9 cellular contexts compared by ENCODE assay signal in the genomic region with DNA sequence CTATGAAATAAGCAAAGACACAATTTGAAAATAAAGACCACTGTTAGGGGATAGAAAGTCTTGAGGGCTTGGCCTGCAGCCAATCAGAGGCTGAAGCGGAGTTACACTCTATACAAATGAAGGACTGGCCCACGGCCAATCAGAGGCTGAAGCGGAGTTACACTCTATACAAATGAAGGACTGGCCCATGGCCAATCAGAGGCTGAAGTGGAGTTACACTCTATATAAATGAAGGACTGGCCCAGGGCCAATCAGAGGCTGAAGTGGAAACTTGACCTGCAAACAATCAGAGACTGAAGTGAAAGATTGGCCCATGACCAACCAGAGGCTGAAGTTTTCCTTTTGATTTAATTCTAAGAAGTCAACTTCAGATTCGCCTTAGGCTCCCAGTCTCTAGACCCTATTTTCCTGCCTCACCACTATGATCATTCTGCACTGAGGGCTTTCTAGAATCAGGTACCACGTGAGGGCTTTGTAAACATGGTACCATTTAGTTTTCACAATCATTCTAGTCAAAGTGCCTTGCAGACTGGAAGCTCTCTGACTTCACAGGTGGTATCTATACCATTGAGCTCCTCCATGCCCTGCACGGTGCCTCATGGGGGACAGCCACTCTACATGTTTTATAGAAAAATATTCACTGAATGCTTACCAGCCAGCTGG.
DNase-seq lines count a peak whose midpoint lies in the region; TF ChIP-seq lines count a peak whose summit lies in the region.
"Had no signal": no experiment of that assay in that cellular context is flagged by ENCODE, and none has a peak within 500 bp of the region (broad histone marks: within the 10 kb centered on the region; RNA-seq: fewer than 3 reads in every experiment).

No MANE protein-coding gene starts in this region.

- H3K36me3 ChIP-seq in fibroblast of lung (ENCODE audit: control insufficient read depth, insufficient read depth, low read length) (no peaks in the 10 kb centered on the region), neural progenitor cell (no peaks in the 10 kb centered on the region)

- H3K4me1 Mint-ChIP-seq in neural progenitor cell (peaks cover 3% of the 10 kb centered on the region), nephron progenitor cell (no peaks in the 10 kb centered on the region), HFFc6 (ENCODE audit: low read depth) (peaks cover 7% of the 10 kb centered on the region), chondrocyte (ENCODE audit: low read depth) (peaks cover 6% of the 10 kb centered on the region)

- H3K27me3 ChIP-seq in fibroblast of lung (ENCODE audit: control insufficient read depth, insufficient read depth, low read length) (peaks cover 2% of the 10 kb centered on the region), neural progenitor cell (no peaks in the 10 kb centered on the region)

- H3K4me3 ChIP-seq in fibroblast of lung (replicated peaks in 1 of 4; ENCODE audit: control extremely low read depth in 1 of 4, insufficient read depth in 1 of 4, low read depth in 3 of 4, low read length in 4 of 4), result peak overlapping the region in 1 of 4 experiments; percentile 53
- no peak overlapping the region for H3K4me3 ChIP-seq in neural progenitor cell

- H2AFZ ChIP-seq in fibroblast of lung (ENCODE audit: low read length) (no peak overlapping the region), neural progenitor cell (replicated peaks) (peak overlapping the region; percentile 12)

- H3K9me3 ChIP-seq in fibroblast of lung (ENCODE audit: control insufficient read depth, insufficient read depth, low read depth, low read length) (no peaks in the 10 kb centered on the region), neural progenitor cell (ENCODE audit: low read depth) (no peaks in the 10 kb centered on the region)

- no peaks in the 10 kb centered on the region for H3F3A ChIP-seq in neural progenitor cell (ENCODE audit: low read depth)

- no peaks in the 10 kb centered on the region for H3K9me3 Mint-ChIP-seq in neural progenitor cell
- peaks cover 3% of the 10 kb centered on the region for H3K9me3 Mint-ChIP-seq in nephron progenitor cell
- no peaks in the 10 kb centered on the region for H3K9me3 Mint-ChIP-seq in HFFc6
- no peaks in the 10 kb centered on the region for H3K9me3 Mint-ChIP-seq in chondrocyte (ENCODE audit: low read depth)
- H3K9me3 Mint-ChIP-seq: CD4-positive, alpha-beta memory T cell had no signal

- no peak overlapping the region for H3K27ac ChIP-seq in fibroblast of lung (ENCODE audit: insufficient read depth, low read length)
- H3K27ac ChIP-seq in neural progenitor cell, result no peak overlapping the region

- H3K79me2 ChIP-seq in fibroblast of lung (ENCODE audit: control insufficient read depth, insufficient read depth, low read length) (no peaks in the 10 kb centered on the region), neural progenitor cell (ENCODE audit: low read depth) (no peaks in the 10 kb centered on the region)

- peak overlapping the region; percentile 34 for H3K27ac Mint-ChIP-seq in neural progenitor cell
- no peak overlapping the region for H3K27ac Mint-ChIP-seq in nephron progenitor cell
- no peak overlapping the region for H3K27ac Mint-ChIP-seq in HFFc6
- H3K27ac Mint-ChIP-seq in chondrocyte (ENCODE audit: unreplicated experiment), result no peak overlapping the region

- H3K27me3 Mint-ChIP-seq in neural progenitor cell (ENCODE audit: insufficient read depth, low read depth) (no peaks in the 10 kb centered on the region), nephron progenitor cell (ENCODE audit: low read depth, poor library complexity) (no peaks in the 10 kb centered on the region), HFFc6 (ENCODE audit: insufficient read depth) (peaks cover 4% of the 10 kb centered on the region; the same call in 1 of the 2 replicates), chondrocyte (ENCODE audit: low read depth) (no peaks in the 10 kb centered on the region)
- H3K27me3 Mint-ChIP-seq: CD4-positive, alpha-beta memory T cell had no signal

- H3K36me3 Mint-ChIP-seq in neural progenitor cell (no peaks in the 10 kb centered on the region), nephron progenitor cell (ENCODE audit: low read depth) (no peaks in the 10 kb centered on the region), HFFc6 (ENCODE audit: low read depth) (no peaks in the 10 kb centered on the region), chondrocyte (ENCODE audit: low read depth) (no peaks in the 10 kb centered on the region)
- H3K36me3 Mint-ChIP-seq: CD4-positive, alpha-beta memory T cell had no signal

- H3K9ac ChIP-seq in fibroblast of lung (ENCODE audit: insufficient read depth, low read length), result no peak overlapping the region
- no peak overlapping the region for H3K9ac ChIP-seq in neural progenitor cell

- no peak for TF ChIP-seq CTCF in fibroblast of lung (conservative IDR thresholded peaks at IDR 0.05 in 1 of 2, IDR thresholded peaks at IDR 0.05 in 1 of 2; ENCODE audit: low read depth in 1 of 2, low read length in 2 of 2)
- no peak for TF ChIP-seq CTCF in neural progenitor cell (IDR thresholded peaks at IDR 0.05)
- TF ChIP-seq CTCF in nephron progenitor cell (IDR thresholded peaks at IDR 0.05), result no peak
- no peak for TF ChIP-seq CTCF in HFFc6 (IDR thresholded peaks at IDR 0.05)
- TF ChIP-seq CTCF in chondrocyte (IDR thresholded peaks at IDR 0.05), result no peak

- peaks cover 4% of the 10 kb centered on the region for H3K4me1 ChIP-seq in fibroblast of lung (ENCODE audit: control insufficient read depth, extremely low read depth, insufficient read depth, low read length)
- H3K4me1 ChIP-seq in neural progenitor cell, result peaks cover 4% of the 10 kb centered on the region

- H3K4me2 ChIP-seq in fibroblast of lung (ENCODE audit: extremely low read depth, insufficient read depth, low read length) (peak overlapping the region; percentile 78), neural progenitor cell (no peak overlapping the region)

- no peak overlapping the region for H3K4me3 Mint-ChIP-seq in neural progenitor cell
- no peak overlapping the region for H3K4me3 Mint-ChIP-seq in nephron progenitor cell
- H3K4me3 Mint-ChIP-seq in HFFc6, result no peak overlapping the region
- H3K4me3 Mint-ChIP-seq in chondrocyte (ENCODE audit: unreplicated experiment), result no peak overlapping the region
- H3K4me3 Mint-ChIP-seq: CD4-positive, alpha-beta memory T cell had no signal

- DNase-seq in DMS79 treated with DMSO at 0.1 percent for 48 hours (lab: John Stamatoyannopoulos, UW), result peak; percentile 85
- DNase-seq in NCI-H774 (lab: John Stamatoyannopoulos, UW), result peak; percentile 61
- peak; percentile 43 to 46 for DNase-seq in fibroblast of lung (ENCODE audit: low read depth in 2 of 2)
- DNase-seq in neural progenitor cell (ENCODE audit: low spot score), result no peak
- DNase-seq in hepatic stellate cell (ENCODE audit: low spot score), result no peak
- DNase-seq in nephron progenitor cell, result no peak
- DNase-seq in HFFc6, result no peak
- no peak for DNase-seq in chondrocyte (ENCODE audit: low spot score)

- H4K20me1 ChIP-seq in fibroblast of lung (ENCODE audit: control insufficient read depth, extremely low read depth, insufficient read depth, low read length) (no peaks in the 10 kb centered on the region), neural progenitor cell (ENCODE audit: low read depth) (no peaks in the 10 kb centered on the region)

Comparison
In these comparisons a context has a peak if more than half of its experiments do, and no peak if none do; other contexts are left out.
1. DNase-seq: peak in DMS79 treated with DMSO at 0.1 percent for 48 hours (single experiment), NCI-H774 (single experiment) and fibroblast of lung (2 of 2); none in neural progenitor cell (single experiment), hepatic stellate cell (single experiment), nephron progenitor cell (single experiment), HFFc6 (single experiment) and chondrocyte (single experiment).